In the genomic region with DNA sequence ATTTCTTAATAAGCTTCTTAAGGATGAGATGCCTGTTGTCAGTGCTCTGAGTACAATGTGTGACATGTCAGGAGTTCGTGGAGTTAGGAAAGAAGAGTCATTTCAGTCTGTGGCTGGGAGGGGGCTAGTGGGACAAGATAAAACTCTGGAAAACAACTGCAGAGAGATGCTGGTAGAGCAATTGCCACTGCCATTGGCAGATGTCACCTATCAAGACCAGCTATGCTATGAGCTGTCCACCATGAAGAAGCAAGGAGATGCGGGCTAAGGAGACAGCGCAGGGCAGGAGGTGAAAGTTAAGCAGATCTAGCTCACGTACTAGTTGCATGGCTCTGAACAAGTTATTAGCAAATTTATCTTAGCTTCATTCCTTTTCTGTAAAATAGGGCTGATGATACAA, we compare ENCODE assay signal across 21 cellular contexts.
"Had no signal": no experiment of that assay in that cellular context is flagged by ENCODE, and none has a peak within 500 bp of the region (broad histone marks: within the 10 kb centered on the region; RNA-seq: fewer than 3 reads in every experiment).

No MANE protein-coding gene starts in this region.

- DNase-seq: Karpas-422, KG1, MM.1S, NCI-H1092 treated with DMSO at 0.1 percent for 48 hours, NCI-H1436, NCI-H187, NCI-H2029, NCI-H2081 treated with DMSO at 0.1 percent for 48 hours, NCI-H2171, NCI-H226, NCI-H446, NCI-H510A, NCI-H524 treated with DMSO at 0.1 percent for 48 hours, NCI-H69, NCI-H774, PC-3, SHP77, SK-N-SH had no signal

- H3K9me3 ChIP-seq: SK-N-SH had no signal

- H3K9me2 ChIP-seq: SK-N-SH had no signal

- H3K9ac ChIP-seq: SK-N-SH had no signal

- H3K27ac ChIP-seq: RWPE1 had no signal

- ATAC-seq: HepG2, Panc1, PC-3 had no signal

- FAIRE-seq: HepG2 had no signal

- H3K4me2 ChIP-seq: SK-N-SH had no signal
